In the genomic region with DNA sequence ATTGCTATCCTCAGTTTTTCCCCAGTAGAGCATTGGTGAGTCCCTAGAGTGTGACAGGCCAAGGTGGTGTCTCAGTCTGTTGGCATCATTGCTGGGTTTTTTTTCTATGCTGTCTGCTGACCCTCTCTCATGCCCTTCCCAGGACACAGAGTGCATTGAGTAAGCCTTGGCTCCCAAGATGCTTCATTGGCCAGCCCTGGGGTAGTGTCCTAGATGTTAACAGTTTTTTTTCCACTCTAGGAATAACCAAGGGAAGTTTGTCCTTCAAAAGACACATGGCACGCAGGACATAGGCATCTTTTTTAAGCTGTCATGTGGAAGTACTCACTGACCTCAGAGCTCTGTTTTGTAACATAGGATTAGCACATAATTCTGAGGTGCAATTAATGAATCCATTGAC, we compare ENCODE assay signal across 26 cellular contexts. TPM values are rescaled to one million over a fixed set of nuclear protein-coding genes. Genes with fewer than 3 reads are reported as not detected.
A peak's percentile ranks its signal among the peaks of the same experiment; 100 is the strongest.
DNase-seq lines count a peak whose midpoint lies in the region; ATAC-seq and TF ChIP-seq lines count a peak whose summit lies in the region.
"Had no signal": no experiment of that assay in that cellular context is flagged by ENCODE, and none has a peak within 500 bp of the region (broad histone marks: within the 10 kb centered on the region; RNA-seq: fewer than 3 reads in every experiment).

No MANE protein-coding gene starts in this region.

- ATAC-seq in gastroesophageal sphincter (peak; percentile 41), left cardiac atrium (peak; percentile 74 to 90)
- ATAC-seq: GM23338, PC-3 had no signal

- H3K27ac ChIP-seq in gastroesophageal sphincter = peak overlapping the region in 3 of 4 donors; percentile 5 to 26 (median 22)
- H3K27ac ChIP-seq in stomach smooth muscle (ENCODE audit: low read length) = peak overlapping the region; percentile 46
- H3K27ac ChIP-seq in brain microvascular endothelial cell = no peak overlapping the region
- H3K27ac ChIP-seq: A549; BLaER1 treated with 17β-estradiol and CSF1 and Interleukin-3, amounts not matched to agents 10 nM and 100 nM had no signal

- H3K4me1 ChIP-seq in gastroesophageal sphincter = peaks cover 0 to 22% (median 0%) of the 10 kb centered on the region in 3 donors
- H3K4me1 ChIP-seq in stomach smooth muscle (ENCODE audit: control insufficient read depth, insufficient read depth, low read length) = peaks cover 14% of the 10 kb centered on the region
- H3K4me1 ChIP-seq: A549; BLaER1 treated with 17β-estradiol and CSF1 and Interleukin-3, amounts not matched to agents 10 nM and 100 nM had no signal

- BruUV-seq in Calu3 (replicated peaks; lab: Mats Ljungman, UMichigan) = no TSS peak

- no peak overlapping the region for H3K9ac ChIP-seq in stomach smooth muscle (ENCODE audit: low read length in 2 of 2)
- H3K9ac ChIP-seq: BLaER1 treated with 17β-estradiol and CSF1 and Interleukin-3, amounts not matched to agents 10 nM and 100 nM had no signal

- CTCF ChIA-PET in Calu3 (lab: Charles Lee) = no interaction called here

- intact Hi-C loops in left cardiac atrium (cut with DNase I) (no loop called here), Calu3 (cut with micrococcal nuclease; ENCODE audit: unreplicated experiment) (no loop called here)

- H3K9me3 Mint-ChIP-seq in Calu3 (ENCODE audit: low read depth, unreplicated experiment) = peaks cover 5% of the 10 kb centered on the region
- H3K9me3 Mint-ChIP-seq: GM23338 had no signal

- no peak for TF ChIP-seq POLR2A in gastroesophageal sphincter (IDR thresholded peaks at IDR 0.05)

- H3K36me3 ChIP-seq in gastroesophageal sphincter (no peaks in the 10 kb centered on the region), stomach smooth muscle (ENCODE audit: control insufficient read depth in 2 of 2, insufficient read depth in 2 of 2, low read length in 2 of 2) (no peaks in the 10 kb centered on the region), brain microvascular endothelial cell (replicated peaks) (no peaks in the 10 kb centered on the region)
- H3K36me3 ChIP-seq: BLaER1 treated with 17β-estradiol and CSF1 and Interleukin-3, amounts not matched to agents 10 nM and 100 nM; MG63 had no signal

- H3K27ac Mint-ChIP-seq in Calu3 (ENCODE audit: unreplicated experiment) = no peak overlapping the region
- H3K27ac Mint-ChIP-seq: CD4-positive, alpha-beta T cell; GM23338; H9 had no signal

- H3K36me3 Mint-ChIP-seq in Calu3 (ENCODE audit: insufficient read depth, unreplicated experiment) = no peaks in the 10 kb centered on the region

- H3K4me3 ChIP-seq in gastroesophageal sphincter (no peak overlapping the region), stomach smooth muscle (ENCODE audit: low read length in 2 of 2) (no peak overlapping the region), brain microvascular endothelial cell (ENCODE audit: low read depth, low read length) (no peak overlapping the region)
- H3K4me3 ChIP-seq: A549; BLaER1 treated with 17β-estradiol and CSF1 and Interleukin-3, amounts not matched to agents 10 nM and 100 nM; GM23338; MG63 had no signal

- no peak overlapping the region for H3K4me3 Mint-ChIP-seq in Calu3 (ENCODE audit: low read depth, unreplicated experiment)
- H3K4me3 Mint-ChIP-seq: CD4-positive, alpha-beta T cell; GM23338; H9 had no signal

- H3K27me3 Mint-ChIP-seq in Calu3 (ENCODE audit: unreplicated experiment) = no peaks in the 10 kb centered on the region
- H3K27me3 Mint-ChIP-seq: CD4-positive, alpha-beta T cell had no signal

- TF ChIP-seq CTCF in gastroesophageal sphincter (IDR thresholded peaks at IDR 0.05) (no peak), Calu3 (IDR thresholded peaks at IDR 0.05; ENCODE audit: unreplicated experiment) (no peak), GM20000 (IDR thresholded peaks at IDR 0.05; ENCODE audit: extremely low read depth, missing control alignments) (no peak), brain microvascular endothelial cell (IDR thresholded peaks at IDR 0.05; ENCODE audit: low read depth, low read length, missing control alignments) (no peak)

- peaks cover 0 to 11% (median 0%) of the 10 kb centered on the region in 3 donors for H3K9me3 ChIP-seq in gastroesophageal sphincter
- no peaks in the 10 kb centered on the region for H3K9me3 ChIP-seq in stomach smooth muscle (ENCODE audit: control insufficient read depth in 2 of 2, low read length in 2 of 2)

- no peak for TF ChIP-seq EP300 in gastroesophageal sphincter (IDR thresholded peaks at IDR 0.05)

- in situ Hi-C loops in brain microvascular endothelial cell (cut with HindIII; ENCODE audit: low pct_ligation_motif_present, low sequenced_read_pairs) = no loop called here

- H3K27me3 ChIP-seq in gastroesophageal sphincter (no peaks in the 10 kb centered on the region), stomach smooth muscle (ENCODE audit: control insufficient read depth in 1 of 2, insufficient read depth in 2 of 2, low read length in 2 of 2) (no peaks in the 10 kb centered on the region), brain microvascular endothelial cell (replicated peaks) (no peaks in the 10 kb centered on the region)
- H3K27me3 ChIP-seq: BLaER1 treated with 17β-estradiol and CSF1 and Interleukin-3, amounts not matched to agents 10 nM and 100 nM; MG63 had no signal

- 64 to 88% methylated on average over 1 of the region's 1 CpG for WGBS in gastroesophageal sphincter (ENCODE audit: low coverage in 1 of 2), 2 donors

- H3K4me1 Mint-ChIP-seq in Calu3 (ENCODE audit: low read depth, unreplicated experiment) = no peaks in the 10 kb centered on the region
- H3K4me1 Mint-ChIP-seq: GM23338 had no signal

- DNase-seq in left cardiac atrium = no peak
- DNase-seq in medulla oblongata (ENCODE audit: extremely low spot score) = peak; percentile 65
- no peak for DNase-seq in Calu3
- no peak for DNase-seq in GM20000 (ENCODE audit: low spot score)
- DNase-seq in OCI-M2 (lab: John Stamatoyannopoulos, UW; ENCODE audit: unreplicated experiment) = no peak
- no peak for DNase-seq in brain microvascular endothelial cell
- DNase-seq: AML-193; CD4-positive, alpha-beta T cell; DMS53; H9; IMR-90; KG1; MG63; NCI-H1105 treated with DMSO at 0.1 percent for 48 hours; NCI-H146; NCI-H1930; NCI-H2107; NCI-H524; NCI-H774; PC-3; SHP77 had no signal

RNA-seq across cellular contexts. Expression of a gene that starts 19.5 kb away (rescaled TPM):
- total RNA-seq in gastroesophageal sphincter (10 to 100 TPM; 19.4 to 35.9 (median 24.1) TPM), left cardiac atrium (10 to 100 TPM; 22.8 to 25.8 TPM), Calu3 (2022) (1.1 and 2.4 TPM in 2 replicates)
- total RNA-seq: CD4-positive, alpha-beta T cell had no signal
